Comparison of ENCODE assay signal across 24 cellular contexts in the genomic region with DNA sequence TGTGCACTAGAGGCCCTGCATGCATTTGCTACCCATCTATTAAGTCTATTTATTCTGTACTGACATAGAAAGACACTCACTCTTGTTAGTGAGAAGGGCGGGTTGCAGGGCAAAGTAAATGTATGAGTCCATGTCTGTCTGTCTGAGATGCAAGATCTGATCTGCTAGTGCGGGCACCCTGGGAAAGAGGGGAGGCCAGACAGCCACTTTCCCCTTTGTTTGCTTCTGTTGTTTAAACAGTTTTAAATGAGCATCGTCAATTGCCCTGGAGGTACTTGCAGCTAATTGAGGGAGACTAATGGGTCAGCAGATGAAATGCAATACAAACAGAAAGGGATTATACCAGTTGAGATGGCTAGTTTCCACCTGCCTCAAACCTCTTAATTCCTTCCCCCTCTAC. TPM values are rescaled to one million over a fixed set of nuclear protein-coding genes. Genes with fewer than 3 reads are reported as not detected.
DNase-seq lines count a peak whose midpoint lies in the region; TF ChIP-seq lines count a peak whose summit lies in the region.
"Had no signal": no experiment of that assay in that cellular context is flagged by ENCODE, and none has a peak within 500 bp of the region (broad histone marks: within the 10 kb centered on the region; RNA-seq: fewer than 3 reads in every experiment).

No MANE protein-coding gene starts in this region.

- DNase-seq in NCI-H1092 (lab: John Stamatoyannopoulos, UW): peak; percentile 89
- DNase-seq in NCI-H2081 (lab: John Stamatoyannopoulos, UW): peak; percentile 87 to 98
- peak; percentile 43 for DNase-seq in NCI-H526 treated with DMSO at 0.1 percent for 48 hours (lab: John Stamatoyannopoulos, UW)
- peak; percentile 6 for DNase-seq in retina
- DNase-seq in tibial nerve (ENCODE audit: low spot score in 2 of 2): no peak
- no peak for DNase-seq in SJCRH30
- DNase-seq in central memory CD4-positive, alpha-beta T cell: no peak
- DNase-seq: Calu3; foreskin keratinocyte; GM23248; kidney glomerular epithelial cell; NCI-H1048; stimulated activated CD4-positive, alpha-beta T cell treated with anti-CD3 and anti-CD28 coated beads, Interleukin-4, amount 100 ng/mL, for 24 hours; T1000 had no signal

- no peak for TF ChIP-seq POLR2A in tibial nerve (IDR thresholded peaks at IDR 0.05)

- no peak overlapping the region for H3K4me3 ChIP-seq in tibial nerve
- no peak overlapping the region for H3K4me3 ChIP-seq in SJCRH30
- H3K4me3 ChIP-seq: GM23248, SJSA1, skin epidermis had no signal

- no peak for TF ChIP-seq CTCF in tibial nerve (IDR thresholded peaks at IDR 0.05)

- H3K9me3 ChIP-seq in tibial nerve (no peaks in the 10 kb centered on the region), SJCRH30 (replicated peaks) (no peaks in the 10 kb centered on the region)
- H3K9me3 ChIP-seq: SJSA1 had no signal

- no peak for TF ChIP-seq EP300 in tibial nerve (IDR thresholded peaks at IDR 0.05)

- 22 to 33% methylated on average over 3 of the region's 3 CpGs for WGBS in tibial nerve, 2 donors

- H3K4me1 ChIP-seq in tibial nerve (no peaks in the 10 kb centered on the region), SJCRH30 (no peaks in the 10 kb centered on the region)
- H3K4me1 ChIP-seq: foreskin keratinocyte, SJSA1 had no signal

- no peak overlapping the region for H3K27ac ChIP-seq in tibial nerve
- H3K27ac ChIP-seq in SJCRH30: no peak overlapping the region
- H3K27ac ChIP-seq: epithelial cell of prostate, foreskin keratinocyte, GM23248, KMS-11, SJSA1, skin epidermis had no signal

- H3K27me3 ChIP-seq in tibial nerve (no peaks in the 10 kb centered on the region), SJCRH30 (no peaks in the 10 kb centered on the region)
- H3K27me3 ChIP-seq: SJSA1 had no signal

- H3K36me3 ChIP-seq in tibial nerve: no peaks in the 10 kb centered on the region
- no peaks in the 10 kb centered on the region for H3K36me3 ChIP-seq in SJCRH30
- H3K36me3 ChIP-seq: SJSA1 had no signal

RNA-seq across cellular contexts. Expression of gene SCNN1G, which starts 24.9 kb away (rescaled TPM):
- under 1 TPM in 1 of 4 donors, not detected in 3; 0.20 TPM for total RNA-seq in tibial nerve
- total RNA-seq in SJCRH30 (2014; rRNA removed; shearing (Covaris generic)): not detected in 2 replicates
- total RNA-seq: activated T-helper 2 cell treated with anti-CD3 and anti-CD28 coated beads, Interferon-gamma antibody, Interleukin-2, Interleukin-4, amounts not matched to agents 10 μg/mL and 5 μg/mL and 100 μg/mL, durations not matched to agents 14 hours and 24 hours and 36 hours; bronchial epithelial cell; Calu3; foreskin keratinocyte; GM23248; HT-29; mesenteric fat pad; natural killer cell treated with Interleukin-12 subunit alpha and Interleukin-12 subunit beta and Interleukin-15 and Interleukin-18, amount 100 ng/mL, for 72 hours; posterior vena cava; SJSA1 had no signal

RNA-seq across cellular contexts. Expression of gene USP31, which starts 58.2 kb away (rescaled TPM):
- total RNA-seq in tibial nerve: 10 to 100 TPM in 3 of 4 donors, 1 to 10 TPM in 1; 9.2 to 14.6 (median 12.4) TPM
- 10.6 and 11.5 TPM in 2 replicates for total RNA-seq in SJCRH30 (2014; rRNA removed; shearing (Covaris generic))

Comparison
In these comparisons a context has a peak if more than half of its experiments do, and no peak if none do; other contexts are left out.
1. DNase-seq: peak in NCI-H1092 (single experiment), NCI-H2081 (2 of 2), NCI-H526 treated with DMSO at 0.1 percent for 48 hours (single experiment) and retina (single experiment); none in tibial nerve (0 of 2), SJCRH30 (0 of 2) and central memory CD4-positive, alpha-beta T cell (single experiment).